15 cellular contexts compared by ENCODE assay signal in the genomic region with DNA sequence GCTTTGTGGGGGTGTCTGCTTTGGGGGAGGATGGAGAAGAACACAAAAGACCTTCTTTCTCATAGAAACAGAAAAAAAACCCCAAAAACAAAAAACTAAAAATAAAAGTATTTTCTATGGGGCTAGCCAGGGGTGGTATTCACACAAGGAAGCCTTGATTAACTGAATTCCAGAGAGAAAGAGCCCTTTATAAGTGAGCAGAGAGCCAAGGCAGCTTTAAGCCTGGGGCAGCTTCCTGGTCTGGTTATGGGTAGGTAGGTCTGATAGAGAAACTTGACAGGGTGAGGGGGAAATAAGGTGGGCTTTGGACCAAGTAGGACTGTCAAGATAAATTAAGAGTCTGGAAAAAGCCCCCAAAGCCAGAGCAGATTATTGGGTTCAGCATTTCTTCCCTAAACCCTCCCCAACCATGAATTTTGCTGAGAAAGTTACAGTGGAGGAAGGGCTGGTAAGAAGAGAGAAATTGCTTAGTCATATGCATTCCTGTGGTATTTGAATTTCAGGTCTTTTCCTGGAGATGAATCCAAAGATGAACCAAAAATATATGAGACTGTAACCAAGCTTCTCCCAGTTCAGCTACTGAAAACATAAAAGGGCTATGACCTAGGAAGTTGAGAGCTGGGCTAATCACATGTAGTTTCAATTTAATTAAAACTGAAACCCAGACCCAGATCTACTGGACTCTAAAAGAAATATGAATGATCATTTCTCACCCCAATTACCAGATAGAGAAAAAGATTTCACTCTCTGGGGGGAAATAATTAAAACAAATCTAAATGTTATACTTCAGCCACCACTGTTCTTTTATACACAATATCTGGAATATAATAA.
DNase-seq lines count a peak whose midpoint lies in the region; ATAC-seq, FAIRE-seq and TF ChIP-seq lines count a peak whose summit lies in the region.
"Had no signal": no experiment of that assay in that cellular context is flagged by ENCODE, and none has a peak within 500 bp of the region (broad histone marks: within the 10 kb centered on the region; RNA-seq: fewer than 3 reads in every experiment).

No MANE protein-coding gene starts in this region.

- POLR2A ChIA-PET in HepG2 (lab: Yijun Ruan, JAX): no interaction called here

- no peak for TF ChIP-seq RAD21 in HepG2 (CRISPR knock-in tag; IDR thresholded peaks at IDR 0.05)

- no peak overlapping the region for H3K27ac Mint-ChIP-seq in type B pancreatic cell

- H3K9me3 ChIP-seq in HepG2 (ENCODE audit: low read length) (no peaks in the 10 kb centered on the region), right lobe of liver (no peaks in the 10 kb centered on the region), SK-N-MC (ENCODE audit: low read depth, low read length) (no peaks in the 10 kb centered on the region), Karpas-422 (ENCODE audit: low read length) (no peaks in the 10 kb centered on the region)
- H3K9me3 ChIP-seq: Peyer's patch had no signal

- H3K4me1 ChIP-seq in HepG2 (ENCODE audit: insufficient read depth, low read length): peaks cover 18% of the 10 kb centered on the region
- no peaks in the 10 kb centered on the region for H3K4me1 ChIP-seq in right lobe of liver
- no peaks in the 10 kb centered on the region for H3K4me1 ChIP-seq in Karpas-422 (ENCODE audit: low read length)
- H3K4me1 ChIP-seq: Peyer's patch, tibial artery had no signal

- H3K4me3 Mint-ChIP-seq in type B pancreatic cell: no peak overlapping the region

- FAIRE-seq in HepG2 (lab: Jason Lieb, UNC): no peak

- no peaks in the 10 kb centered on the region for H3K36me3 Mint-ChIP-seq in type B pancreatic cell

- TF ChIP-seq POLR2A in HepG2 (IDR thresholded peaks at IDR 0.05; ENCODE audit: insufficient read depth in 1 of 2, low read depth in 2 of 2, low read length in 2 of 2) (no peak), right lobe of liver (IDR thresholded peaks at IDR 0.05) (no peak)

- no peaks in the 10 kb centered on the region for H3K9me2 ChIP-seq in Karpas-422 (replicated peaks; ENCODE audit: insufficient read depth, low read length)

- no TSS peak for BruUV-seq in HepG2 (replicated peaks; lab: Mats Ljungman, UMichigan)

- no peak overlapping the region for H2AFZ ChIP-seq in HepG2 (ENCODE audit: low read length)
- H2AFZ ChIP-seq in Karpas-422 (ENCODE audit: low read length): no peak overlapping the region

- H3K4me2 ChIP-seq in HepG2 (ENCODE audit: low read depth, low read length) (no peak overlapping the region), Karpas-422 (ENCODE audit: low read depth, low read length, poor library complexity, severe bottlenecking) (no peak overlapping the region)

- TF ChIP-seq EP300 in HepG2 (IDR thresholded peaks at IDR 0.05; ENCODE audit: low read depth in 2 of 2, low read length in 2 of 2) (no peak), HepG2 (CRISPR knock-in tag; IDR thresholded peaks at IDR 0.05; ENCODE audit: borderline replicate concordance) (no peak)

- H3K36me3 ChIP-seq in HepG2 (replicated peaks in 1 of 2; ENCODE audit: control insufficient read depth in 1 of 2, insufficient read depth in 2 of 2, low read length in 2 of 2) (no peaks in the 10 kb centered on the region), right lobe of liver (no peaks in the 10 kb centered on the region), SK-N-MC (ENCODE audit: insufficient read depth, low read length) (no peaks in the 10 kb centered on the region), Karpas-422 (ENCODE audit: insufficient read depth, low read length) (no peaks in the 10 kb centered on the region)
- H3K36me3 ChIP-seq: MG63, Peyer's patch, tibial artery had no signal

- TF ChIP-seq CTCF in HepG2 (CRISPR knock-in tag; IDR thresholded peaks at IDR 0.05) (no peak), right lobe of liver (IDR thresholded peaks at IDR 0.05) (no peak), fibroblast of the aortic adventitia (IDR thresholded peaks at IDR 0.05; ENCODE audit: insufficient read depth, low read length) (no peak), type B pancreatic cell (conservative IDR thresholded peaks at IDR 0.05) (no peak)

- intact Hi-C loops in HepG2 (cut with micrococcal nuclease; ENCODE audit: unreplicated experiment): no loop called here
- intact Hi-C loops in right lobe of liver (cut with DNase I): no loop called here

- H3K4me3 ChIP-seq in HepG2 (replicated peaks in 1 of 3; ENCODE audit: insufficient read depth in 1 of 3, low read depth in 2 of 3, low read length in 3 of 3) (no peak overlapping the region), right lobe of liver (no peak overlapping the region), SK-N-MC (peak overlapping the region; percentile 46), fibroblast of the aortic adventitia (ENCODE audit: low read depth, low read length) (no peak overlapping the region), Karpas-422 (ENCODE audit: low read length) (no peak overlapping the region)
- H3K4me3 ChIP-seq: MG63, Peyer's patch, tibial artery had no signal

- H3K27ac ChIP-seq in HepG2 (ENCODE audit: extremely low read length, insufficient read depth, low read length) (no peak overlapping the region), right lobe of liver (no peak overlapping the region), SK-N-MC (peak overlapping the region; percentile 88), Karpas-422 (ENCODE audit: low read length) (no peak overlapping the region)
- H3K27ac ChIP-seq: Peyer's patch, tibial artery had no signal

- in situ Hi-C loops in HepG2 (cut with HindIII; ENCODE audit: extremely low pct_ligation_motif_present, low pct_unique_long_range_greater_than_20kb): no loop called here

- no peak overlapping the region for H3K9ac ChIP-seq in HepG2 (ENCODE audit: insufficient read depth, low read depth, low read length)
- peak overlapping the region; percentile 45 for H3K9ac ChIP-seq in SK-N-MC (ENCODE audit: insufficient read length)
- H3K9ac ChIP-seq in Karpas-422 (ENCODE audit: low read length): no peak overlapping the region

- H4K20me1 ChIP-seq in HepG2 (ENCODE audit: insufficient read depth, low read length) (no peaks in the 10 kb centered on the region), Karpas-422 (ENCODE audit: insufficient read depth, low read depth, low read length) (no peaks in the 10 kb centered on the region)

- H3K27me3 ChIP-seq in HepG2 (ENCODE audit: control insufficient read depth in 1 of 2, insufficient read depth in 2 of 2, low read length in 2 of 2) (no peaks in the 10 kb centered on the region; a peak in 1 of 5 replicates), right lobe of liver (no peaks in the 10 kb centered on the region), Karpas-422 (ENCODE audit: low read length) (no peaks in the 10 kb centered on the region)
- H3K27me3 ChIP-seq: MG63, Peyer's patch had no signal

- H3K4me1 Mint-ChIP-seq in type B pancreatic cell (ENCODE audit: unreplicated experiment): no peaks in the 10 kb centered on the region

- H3K9me3 Mint-ChIP-seq in type B pancreatic cell: peaks cover 8% of the 10 kb centered on the region

- H3K27me3 Mint-ChIP-seq in type B pancreatic cell: no peaks in the 10 kb centered on the region

- CTCF ChIA-PET in HepG2 (lab: Yijun Ruan, JAX; ENCODE audit: low intra/inter-chr PET ratio, low total read pairs): no interaction called here

- DNase-seq in HepG2 (ENCODE audit: low spot score) (peak; percentile 5), right lobe of liver (no peak), SK-N-MC (ENCODE audit: low read depth, low spot score) (peak; percentile 59), fibroblast of the aortic adventitia (ENCODE audit: low read depth) (peak; percentile 36), type B pancreatic cell (ENCODE audit: extremely low spot score, unreplicated experiment) (no peak), Karpas-422 (no peak)
- DNase-seq in stimulated activated naive CD4-positive, alpha-beta T cell treated with Interleukin-2 at 50 U/mL for 16 hours (lab: John Stamatoyannopoulos, UW): no peak
- DNase-seq: amniotic stem cell; effector CD8-positive, alpha-beta T cell; GDM1; MG63; Peyer's patch; right cardiac atrium; tibial artery had no signal

- no peaks in the 10 kb centered on the region for H3K79me2 ChIP-seq in HepG2 (ENCODE audit: insufficient read depth, low read length)
- H3K79me2 ChIP-seq in Karpas-422 (ENCODE audit: low read length): no peaks in the 10 kb centered on the region

- ATAC-seq in HepG2 (no peak), right lobe of liver (no peak), HG03159 (IDR thresholded peaks at IDR 0.05; ENCODE audit: unreplicated experiment) (no peak)
- ATAC-seq: right cardiac atrium had no signal

TF ChIP-seq in HepG2, 621 proteins besides CTCF, POLR2A, EP300 and RAD21:
- no peak for TF ChIP-seq ZNF44 (CRISPR knock-in tag; IDR thresholded peaks at IDR 0.05)
- TF ChIP-seq NFE2L2 (IDR thresholded peaks at IDR 0.05; ENCODE audit: low read length): peak; percentile 64; the same call in 1 of the 2 replicates
- no peak for TF ChIP-seq ZNF784 (CRISPR knock-in tag; IDR thresholded peaks at IDR 0.05; ENCODE audit: borderline replicate concordance)
- TF ChIP-seq MAFF (IDR thresholded peaks at IDR 0.05; ENCODE audit: low read depth, low read length): 0 out of 2 replicates have a peak, but pooled peaks have one; percentile 30
- TF ChIP-seq NFE2 (CRISPR knock-in tag; IDR thresholded peaks at IDR 0.05): no peak

Comparison
In these comparisons a context has a peak if more than half of its experiments do, and no peak if none do; other contexts are left out.
1. DNase-seq: peak in HepG2 (single experiment), SK-N-MC (single experiment) and fibroblast of the aortic adventitia (single experiment); none in right lobe of liver (0 of 3), type B pancreatic cell (single experiment), stimulated activated naive CD4-positive, alpha-beta T cell treated with Interleukin-2 at 50 U/mL for 16 hours (single experiment) and Karpas-422 (single experiment).